Comparison of ENCODE assay signal across 8 cellular contexts in the genomic region with DNA sequence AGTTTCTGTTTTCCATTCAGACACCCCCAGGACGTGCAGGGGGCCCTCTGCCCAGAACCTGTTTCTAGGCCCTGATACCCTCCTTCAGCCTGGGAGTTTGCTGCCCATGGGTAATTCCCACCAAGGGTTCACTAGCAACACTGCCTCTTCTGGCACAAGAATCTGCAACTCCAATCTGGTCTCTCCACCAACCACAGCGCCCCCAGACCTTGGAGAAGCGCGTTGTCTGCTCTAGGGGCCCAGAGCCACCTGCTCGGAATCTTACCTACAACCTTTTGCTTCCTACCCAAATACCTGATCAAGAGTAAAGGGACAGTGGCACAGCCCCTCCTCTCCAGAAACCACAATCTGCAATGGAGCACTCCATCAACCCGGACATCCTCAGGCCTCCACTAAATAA. TPM values are rescaled to one million over a fixed set of nuclear protein-coding genes. Genes with fewer than 3 reads are reported as not detected.
DNase-seq lines count a peak whose midpoint lies in the region; ATAC-seq and TF ChIP-seq lines count a peak whose summit lies in the region.

No MANE protein-coding gene starts in this region.

- peaks cover 41% of the 10 kb centered on the region for H3K4me1 Mint-ChIP-seq in activated B cell treated with CpG ODN at 0.5 μM for 24 hours
- H3K4me1 Mint-ChIP-seq in stimulated activated naive CD8-positive, alpha-beta T cell treated with anti-CD3 and anti-CD28 coated beads, Interleukin-15, amount 100 ng/mL, for 72 hours = peaks cover 46% of the 10 kb centered on the region

- H3K4me1 ChIP-seq in iPS-15b (ENCODE audit: control insufficient read depth, insufficient read depth, low read length) = no peaks in the 10 kb centered on the region

- POLR2A ChIA-PET in activated B cell treated with CpG ODN at 0.5 μM for 24 hours (lab: Charles Lee) = interaction anchor here (0.6 to 1.5 kb wide), 11 partner anchors 52 to 967 kb away, joined by 3 to 35 read pairs (median 5); partner anchors contain the start of genes ZNF224, ZNF227, ZNF229 and ZNF234

- peak overlapping the region; percentile 95 for H3K4me3 ChIP-seq in iPS-15b (ENCODE audit: low read depth, low read length)

- H3K4me3 Mint-ChIP-seq in activated B cell treated with CpG ODN at 0.5 μM for 24 hours = peak overlapping the region; percentile 96
- H3K4me3 Mint-ChIP-seq in stimulated activated naive CD8-positive, alpha-beta T cell treated with anti-CD3 and anti-CD28 coated beads, Interleukin-15, amount 100 ng/mL, for 72 hours = peak overlapping the region; percentile 92 to 96

- H3K27me3 ChIP-seq in iPS-15b (ENCODE audit: control insufficient read depth, insufficient read depth, low read length) = no peaks in the 10 kb centered on the region

- peaks cover 52% of the 10 kb centered on the region for H3K36me3 Mint-ChIP-seq in activated B cell treated with CpG ODN at 0.5 μM for 24 hours (ENCODE audit: low read depth)

- no peak for ATAC-seq in activated B cell treated with CpG ODN at 0.5 μM for 24 hours (ENCODE audit: low read depth)
- no peak for ATAC-seq in stimulated activated naive CD8-positive, alpha-beta T cell treated with anti-CD3 and anti-CD28 coated beads, Interleukin-15, amount 100 ng/mL, for 72 hours

- peaks cover 6% of the 10 kb centered on the region for H3K27me3 Mint-ChIP-seq in activated B cell treated with CpG ODN at 0.5 μM for 24 hours
- H3K27me3 Mint-ChIP-seq in stimulated activated naive CD8-positive, alpha-beta T cell treated with anti-CD3 and anti-CD28 coated beads, Interleukin-15, amount 100 ng/mL, for 72 hours = peaks cover 7% of the 10 kb centered on the region

- H3K36me3 ChIP-seq in iPS-15b (ENCODE audit: control insufficient read depth, insufficient read depth, low read length) = peaks cover 20% of the 10 kb centered on the region

- H3K9ac ChIP-seq in iPS-15b (ENCODE audit: low read depth, low read length) = peak overlapping the region; percentile 14

- no peak for TF ChIP-seq CTCF in activated B cell treated with CpG ODN at 0.5 μM for 24 hours (IDR thresholded peaks at IDR 0.05)

- peaks cover 12% of the 10 kb centered on the region for H3K9me3 ChIP-seq in iPS-15b (ENCODE audit: control insufficient read depth, insufficient read depth, low read length)

- DNase-seq in DMS 273 (lab: John Stamatoyannopoulos, UW; ENCODE audit: unreplicated experiment) (peak; percentile 60), DMS 273 treated with DMSO at 0.1 percent for 48 hours (lab: John Stamatoyannopoulos, UW) (no peak), activated B cell treated with CpG ODN at 0.5 μM for 24 hours (no peak), HuH-7 (ENCODE audit: low spot score) (no peak), DMS114 treated with DMSO at 0.1 percent for 48 hours (lab: John Stamatoyannopoulos, UW; ENCODE audit: unreplicated experiment) (no peak), NCI-H128 (lab: John Stamatoyannopoulos, UW; ENCODE audit: unreplicated experiment) (no peak)
- peak; percentile 8 to 13 for DNase-seq in stimulated activated naive CD8-positive, alpha-beta T cell treated with anti-CD3 and anti-CD28 coated beads, Interleukin-15, amount 100 ng/mL, for 72 hours

- peaks cover 39% of the 10 kb centered on the region for H3K9me3 Mint-ChIP-seq in activated B cell treated with CpG ODN at 0.5 μM for 24 hours
- peaks cover 56 to 71% of the 10 kb centered on the region in 2 donors for H3K9me3 Mint-ChIP-seq in stimulated activated naive CD8-positive, alpha-beta T cell treated with anti-CD3 and anti-CD28 coated beads, Interleukin-15, amount 100 ng/mL, for 72 hours

- CTCF ChIA-PET in activated B cell treated with CpG ODN at 0.5 μM for 24 hours (lab: Charles Lee) = no interaction called here

- H3K27ac Mint-ChIP-seq in activated B cell treated with CpG ODN at 0.5 μM for 24 hours = peak overlapping the region; percentile 86
- H3K27ac Mint-ChIP-seq in stimulated activated naive CD8-positive, alpha-beta T cell treated with anti-CD3 and anti-CD28 coated beads, Interleukin-15, amount 100 ng/mL, for 72 hours = peak overlapping the region; percentile 97

- intact Hi-C loops in activated B cell treated with CpG ODN at 0.5 μM for 24 hours (cut with micrococcal nuclease) = no loop called here

RNA-seq across cellular contexts. Expression of gene ZNF180, which starts 0.8 kb away (rescaled TPM):
- 11.6 and 14.4 TPM in 2 replicates for total RNA-seq in activated B cell treated with CpG ODN at 0.5 μM for 24 hours

RNA-seq across cellular contexts. Expression of gene CEACAM20, which starts 29.9 kb away (rescaled TPM):
- not detected in 2 replicates for total RNA-seq in activated B cell treated with CpG ODN at 0.5 μM for 24 hours

RNA-seq across cellular contexts. Expression of gene ZNF229, which starts 51.3 kb away (rescaled TPM):
- total RNA-seq in activated B cell treated with CpG ODN at 0.5 μM for 24 hours = 3.1 and 3.7 TPM in 2 replicates

Comparison
In these comparisons a context has a peak if more than half of its experiments do, and no peak if none do; other contexts are left out.
1. DNase-seq: peak in DMS 273 (single experiment) and stimulated activated naive CD8-positive, alpha-beta T cell treated with anti-CD3 and anti-CD28 coated beads, Interleukin-15, amount 100 ng/mL, for 72 hours (2 of 2); none in DMS 273 treated with DMSO at 0.1 percent for 48 hours (single experiment), activated B cell treated with CpG ODN at 0.5 μM for 24 hours (single experiment), HuH-7 (single experiment), DMS114 treated with DMSO at 0.1 percent for 48 hours (single experiment) and NCI-H128 (single experiment).